ENCODE assay signal across 12 cellular contexts in the genomic region with DNA sequence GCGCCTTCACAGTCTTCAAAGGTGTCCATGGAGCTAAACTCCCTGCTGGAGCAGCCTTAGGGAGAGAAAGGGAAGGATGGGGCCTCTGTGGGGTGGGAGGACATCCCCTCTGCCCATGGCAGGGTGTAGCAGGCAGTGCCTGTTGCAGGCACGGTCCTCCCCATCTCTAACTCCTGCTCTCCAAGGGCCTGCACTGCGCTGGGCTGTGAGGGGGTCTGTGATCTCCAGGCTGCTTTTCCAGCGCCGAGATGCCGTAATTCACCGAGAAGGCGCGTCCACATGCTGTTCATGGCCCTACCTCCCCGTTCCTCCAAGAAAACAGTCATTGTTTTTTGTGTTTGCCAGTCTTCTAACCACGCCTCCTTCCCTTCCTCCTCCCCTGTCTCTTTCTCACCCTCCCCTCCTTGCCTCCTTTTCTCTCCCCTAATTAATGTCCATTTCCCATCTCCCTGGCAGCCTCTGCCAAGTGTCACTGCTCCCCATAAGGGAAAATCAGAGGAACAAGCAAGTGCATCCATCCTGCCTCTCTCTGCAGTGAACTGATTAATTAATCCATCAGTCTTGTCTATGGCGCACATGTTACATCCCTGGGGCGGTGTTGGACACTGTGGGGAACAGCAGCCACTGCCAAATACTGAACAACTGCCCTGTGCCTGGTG. TPM values are rescaled to one million over a fixed set of nuclear protein-coding genes. Genes with fewer than 3 reads are reported as not detected.
DNase-seq lines count a peak whose midpoint lies in the region; ATAC-seq lines count a peak whose summit lies in the region.
"Had no signal": no experiment of that assay in that cellular context is flagged by ENCODE, and none has a peak within 500 bp of the region (broad histone marks: within the 10 kb centered on the region; RNA-seq: fewer than 3 reads in every experiment).

No MANE protein-coding gene starts in this region.

- H3K4me1 Mint-ChIP-seq in dendritic cell treated with granulocyte-macrophage colony-stimulating factor and Interleukin-4, amounts not matched to agents 40 ng/mL and 50 ng/mL, for 4 days (ENCODE audit: low read depth), result peaks cover 21% of the 10 kb centered on the region

- intact Hi-C loops in dendritic cell treated with granulocyte-macrophage colony-stimulating factor and Interleukin-4, amounts not matched to agents 40 ng/mL and 50 ng/mL, for 4 days (cut with micrococcal nuclease), result no loop called here

- H2AFZ ChIP-seq in ACC112 (ENCODE audit: low read length, unreplicated experiment), result no peak overlapping the region

- in situ Hi-C loops in G401 (cut with HindIII; ENCODE audit: low sequenced_read_pairs), result no loop called here

- H3K27me3 ChIP-seq in ACC112 (ENCODE audit: insufficient read depth, low read length), result no peaks in the 10 kb centered on the region

- DNase-seq in G401 (ENCODE audit: low spot score) (peak; percentile 9), medulla oblongata (ENCODE audit: extremely low spot score) (peak; percentile 18), NCI-H187 (lab: John Stamatoyannopoulos, UW) (no peak), SIG-M5 treated with dmso at 0.1 percent for 504 hours (lab: John Stamatoyannopoulos, UW; ENCODE audit: unreplicated experiment) (no peak), NCI-H2081 (lab: John Stamatoyannopoulos, UW) (no peak)
- DNase-seq: activated CD8-positive, alpha-beta memory T cell treated with anti-CD3 and anti-CD28 coated beads, Interleukin-2, amount 50 U/mL, for 4 hours; heart left ventricle; NCI-H748 treated with DMSO at 0.1 percent for 48 hours had no signal

- peaks cover 63% of the 10 kb centered on the region for H3K27me3 Mint-ChIP-seq in dendritic cell treated with granulocyte-macrophage colony-stimulating factor and Interleukin-4, amounts not matched to agents 40 ng/mL and 50 ng/mL, for 4 days

- peaks cover 14% of the 10 kb centered on the region for H3K4me1 ChIP-seq in ACC112 (ENCODE audit: control insufficient read depth, insufficient read depth, low read length, unreplicated experiment)

- H3K27ac ChIP-seq in ACC112 (ENCODE audit: low read depth, low read length), result no peak overlapping the region
- H3K27ac ChIP-seq: heart left ventricle had no signal

- H3K27ac Mint-ChIP-seq in dendritic cell treated with granulocyte-macrophage colony-stimulating factor and Interleukin-4, amounts not matched to agents 40 ng/mL and 50 ng/mL, for 4 days, result peak overlapping the region; percentile 18

- peak overlapping the region; percentile 82 for H3K4me3 ChIP-seq in ACC112 (ENCODE audit: low read depth, low read length)

- no peaks in the 10 kb centered on the region for H3K79me2 ChIP-seq in ACC112 (ENCODE audit: control insufficient read depth, insufficient read depth, low read length, unreplicated experiment)

- H3K36me3 ChIP-seq in ACC112 (ENCODE audit: insufficient read depth, low read length), result no peaks in the 10 kb centered on the region
- H3K36me3 ChIP-seq: heart left ventricle had no signal

- no peak for ATAC-seq in HG03159 (IDR thresholded peaks at IDR 0.05; ENCODE audit: unreplicated experiment)

- H3K9me3 Mint-ChIP-seq in dendritic cell treated with granulocyte-macrophage colony-stimulating factor and Interleukin-4, amounts not matched to agents 40 ng/mL and 50 ng/mL, for 4 days, result no peaks in the 10 kb centered on the region
- H3K9me3 Mint-ChIP-seq: stimulated activated naive CD8-positive, alpha-beta T cell treated with anti-CD3 and anti-CD28 coated beads, Interleukin-15, Interleukin-2, amounts not matched to agents 100 ng/mL and 50 ng/mL, for 24 hours had no signal

- no peak overlapping the region for H3K4me3 Mint-ChIP-seq in dendritic cell treated with granulocyte-macrophage colony-stimulating factor and Interleukin-4, amounts not matched to agents 40 ng/mL and 50 ng/mL, for 4 days

- no peaks in the 10 kb centered on the region for H3K36me3 Mint-ChIP-seq in dendritic cell treated with granulocyte-macrophage colony-stimulating factor and Interleukin-4, amounts not matched to agents 40 ng/mL and 50 ng/mL, for 4 days (ENCODE audit: low read depth)

RNA-seq across cellular contexts. Expression of a gene that starts 17.7 kb away (rescaled TPM):
- total RNA-seq in G401 (2014; rRNA removed; shearing (Covaris generic)), result not detected in 2 replicates

Comparison
In these comparisons a context has a peak if more than half of its experiments do, and no peak if none do; other contexts are left out.
1. DNase-seq: peak in G401 (single experiment) and medulla oblongata (single experiment); none in NCI-H187 (0 of 2), SIG-M5 treated with dmso at 0.1 percent for 504 hours (single experiment) and NCI-H2081 (0 of 2).